In the genomic region with DNA sequence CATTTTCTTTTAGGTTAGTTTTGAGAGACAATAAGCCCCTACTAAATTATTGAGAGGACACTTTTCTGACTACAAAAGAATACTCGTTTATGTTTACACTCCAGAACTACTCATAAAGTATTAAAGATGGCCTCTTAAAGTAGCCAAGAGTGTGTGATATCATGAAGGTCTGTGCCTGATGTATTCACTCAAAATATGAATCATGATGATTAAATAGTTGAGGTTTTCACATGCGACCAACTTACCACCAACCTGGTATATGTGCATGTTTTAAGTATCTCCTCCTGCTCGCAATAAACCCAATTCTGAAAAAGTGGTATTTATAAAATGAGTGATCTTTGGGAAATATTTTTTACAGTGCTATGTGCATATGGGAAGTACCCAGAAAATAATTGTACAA, we compare ENCODE assay signal across 24 cellular contexts. TPM values are rescaled to one million over a fixed set of nuclear protein-coding genes. Genes with fewer than 3 reads are reported as not detected.
DNase-seq lines count a peak whose midpoint lies in the region; ATAC-seq, FAIRE-seq and TF ChIP-seq lines count a peak whose summit lies in the region.
"Had no signal": no experiment of that assay in that cellular context is flagged by ENCODE, and none has a peak within 500 bp of the region (broad histone marks: within the 10 kb centered on the region; RNA-seq: fewer than 3 reads in every experiment).

No MANE protein-coding gene starts in this region.

- H3K27me3 ChIP-seq in colonic mucosa (no peaks in the 10 kb centered on the region), left lung (peaks cover 4 to 14% of the 10 kb centered on the region in 2 donors)
- H3K27me3 ChIP-seq: ascending aorta; BLaER1 treated with 17β-estradiol and CSF1 and Interleukin-3, amounts not matched to agents 10 nM and 100 nM; esophagus muscularis mucosa; ovary; SJCRH30 had no signal

- H3K27me3 Mint-ChIP-seq in activated CD4-positive, alpha-beta T cell treated with anti-CD3 and anti-CD28 coated beads, Interleukin-2, amount 10 ng/mL, durations not matched to agents 24 days and 14 days: peaks cover 49% of the 10 kb centered on the region

- no peaks in the 10 kb centered on the region for H3K9me3 Mint-ChIP-seq in activated CD4-positive, alpha-beta T cell treated with anti-CD3 and anti-CD28 coated beads, Interleukin-2, amount 10 ng/mL, durations not matched to agents 24 days and 14 days
- H3K9me3 Mint-ChIP-seq: activated naive CD4-positive, alpha-beta T cell treated with anti-CD3 and anti-CD28 coated beads, Interleukin-2, amount 50 U/mL, for 24 hours; activated T-helper 1 cell treated with anti-CD3 and anti-CD28 coated beads, Interleukin-12 subunit alpha, Interleukin-12 subunit beta, Interleukin-2, Interleukin-4 antibody, amounts not matched to agents 30 ng/mL and 10 ng/mL and 1 ng/mL, durations not matched to agents 14 hours and 24 hours and 36 hours; mesothelial cell of epicardium; natural killer cell had no signal

- H3K36me3 ChIP-seq in colonic mucosa: no peaks in the 10 kb centered on the region
- no peaks in the 10 kb centered on the region for H3K36me3 ChIP-seq in left lung
- H3K36me3 ChIP-seq: ascending aorta; BLaER1 treated with 17β-estradiol and CSF1 and Interleukin-3, amounts not matched to agents 10 nM and 100 nM; esophagus muscularis mucosa; ovary; SJCRH30 had no signal

- intact Hi-C loops in colonic mucosa (cut with DNase I) (no loop called here), left lung (cut with DNase I) (no loop called here)
- intact Hi-C loops in activated CD4-positive, alpha-beta T cell treated with anti-CD3 and anti-CD28 coated beads, Interleukin-2, amount 10 ng/mL, durations not matched to agents 24 days and 14 days (cut with micrococcal nuclease): no loop called here

- DNase-seq in ELR (ENCODE audit: low read depth) (peak; percentile 31), NCI-H226 (peak; percentile 67), colonic mucosa (no peak), left lung (no peak), GM12891 (ENCODE audit: insufficient read length, low spot score) (no peak), DMS 273 (lab: John Stamatoyannopoulos, UW; ENCODE audit: unreplicated experiment) (no peak)
- no peak for DNase-seq in activated CD4-positive, alpha-beta T cell treated with anti-CD3 and anti-CD28 coated beads, Interleukin-2, amount 10 ng/mL, durations not matched to agents 24 days and 14 days
- no peak for DNase-seq in stimulated activated CD4-positive, alpha-beta T cell treated with anti-CD3 and anti-CD28 coated beads, Interleukin-4, amount 100 ng/mL, for 1 hour
- DNase-seq: activated CD4-positive, alpha-beta T cell treated with anti-CD3 and anti-CD28 coated beads for 4 hours; natural killer cell; NCI-H1105; NCI-H82; ovary; right cardiac atrium; SJCRH30; substantia nigra had no signal

- H3K36me3 Mint-ChIP-seq in activated CD4-positive, alpha-beta T cell treated with anti-CD3 and anti-CD28 coated beads, Interleukin-2, amount 10 ng/mL, durations not matched to agents 24 days and 14 days (ENCODE audit: low read depth): no peaks in the 10 kb centered on the region
- H3K36me3 Mint-ChIP-seq: activated naive CD4-positive, alpha-beta T cell treated with anti-CD3 and anti-CD28 coated beads, Interleukin-2, amount 50 U/mL, for 24 hours; mesothelial cell of epicardium; natural killer cell had no signal

- no peak overlapping the region for H3K9ac ChIP-seq in colonic mucosa (ENCODE audit: low read depth in 2 of 2, low read length in 2 of 2)
- H3K9ac ChIP-seq: BLaER1 treated with 17β-estradiol and CSF1 and Interleukin-3, amounts not matched to agents 10 nM and 100 nM had no signal

- H3K4me3 ChIP-seq in colonic mucosa (no peak overlapping the region), left lung (no peak overlapping the region)
- H3K4me3 ChIP-seq: ascending aorta; BLaER1 treated with 17β-estradiol and CSF1 and Interleukin-3, amounts not matched to agents 10 nM and 100 nM; esophagus muscularis mucosa; ovary; SJCRH30 had no signal

- H3K4me1 Mint-ChIP-seq in activated CD4-positive, alpha-beta T cell treated with anti-CD3 and anti-CD28 coated beads, Interleukin-2, amount 10 ng/mL, durations not matched to agents 24 days and 14 days: no peaks in the 10 kb centered on the region
- H3K4me1 Mint-ChIP-seq: activated naive CD4-positive, alpha-beta T cell treated with anti-CD3 and anti-CD28 coated beads, Interleukin-2, amount 50 U/mL, for 24 hours; mesothelial cell of epicardium; natural killer cell had no signal

- H3K4me1 ChIP-seq in colonic mucosa (peaks cover 6% of the 10 kb centered on the region), left lung (no peaks in the 10 kb centered on the region)
- H3K4me1 ChIP-seq: ascending aorta; BLaER1 treated with 17β-estradiol and CSF1 and Interleukin-3, amounts not matched to agents 10 nM and 100 nM; esophagus muscularis mucosa had no signal

- peak overlapping the region; percentile 54 for H3K27ac ChIP-seq in colonic mucosa
- H3K27ac ChIP-seq in left lung: no peak overlapping the region
- H3K27ac ChIP-seq: ascending aorta; BLaER1 treated with 17β-estradiol and CSF1 and Interleukin-3, amounts not matched to agents 10 nM and 100 nM; esophagus muscularis mucosa; ovary; SJCRH30 had no signal

- H3K27ac Mint-ChIP-seq in activated CD4-positive, alpha-beta T cell treated with anti-CD3 and anti-CD28 coated beads, Interleukin-2, amount 10 ng/mL, durations not matched to agents 24 days and 14 days: no peak overlapping the region
- H3K27ac Mint-ChIP-seq: activated naive CD4-positive, alpha-beta T cell treated with anti-CD3 and anti-CD28 coated beads, Interleukin-2, amount 50 U/mL, for 24 hours; activated T-helper 1 cell treated with anti-CD3 and anti-CD28 coated beads, Interleukin-12 subunit alpha, Interleukin-12 subunit beta, Interleukin-2, Interleukin-4 antibody, amounts not matched to agents 30 ng/mL and 10 ng/mL and 1 ng/mL, durations not matched to agents 14 hours and 24 hours and 36 hours; mesothelial cell of epicardium; natural killer cell had no signal

- ATAC-seq in left lung: peak; percentile 51
- ATAC-seq: natural killer cell, right cardiac atrium had no signal

- TF ChIP-seq CTCF in colonic mucosa (IDR thresholded peaks at IDR 0.05) (no peak), left lung (IDR thresholded peaks at IDR 0.05) (no peak)

- H3K4me3 Mint-ChIP-seq in activated CD4-positive, alpha-beta T cell treated with anti-CD3 and anti-CD28 coated beads, Interleukin-2, amount 10 ng/mL, durations not matched to agents 24 days and 14 days: no peak overlapping the region
- H3K4me3 Mint-ChIP-seq: activated naive CD4-positive, alpha-beta T cell treated with anti-CD3 and anti-CD28 coated beads, Interleukin-2, amount 50 U/mL, for 24 hours; activated T-helper 1 cell treated with anti-CD3 and anti-CD28 coated beads, Interleukin-12 subunit alpha, Interleukin-12 subunit beta, Interleukin-2, Interleukin-4 antibody, amounts not matched to agents 30 ng/mL and 10 ng/mL and 1 ng/mL, durations not matched to agents 14 hours and 24 hours and 36 hours; mesothelial cell of epicardium; natural killer cell had no signal

- TF ChIP-seq POLR2A in GM12891 (IDR thresholded peaks at IDR 0.05; ENCODE audit: low read depth, low read length): no peak

- H3K9me3 ChIP-seq in colonic mucosa: no peaks in the 10 kb centered on the region
- H3K9me3 ChIP-seq in left lung: no peaks in the 10 kb centered on the region
- H3K9me3 ChIP-seq: ascending aorta; BLaER1 treated with 17β-estradiol and CSF1 and Interleukin-3, amounts not matched to agents 10 nM and 100 nM; esophagus muscularis mucosa; ovary; SJCRH30 had no signal

- no peak for FAIRE-seq in GM12891 (lab: Jason Lieb, UNC)
- FAIRE-seq: G401.6 had no signal

TF ChIP-seq in GM12891, 5 proteins besides CTCF, POLR2A, EP300 and RAD21:
- TF ChIP-seq PAX5 (IDR thresholded peaks at IDR 0.05; ENCODE audit: insufficient read depth, low read length, severe bottlenecking) (no peak), POLR2AphosphoS5 (IDR thresholded peaks at IDR 0.05; ENCODE audit: low read depth, low read length) (no peak), POU2F2 (IDR thresholded peaks at IDR 0.05; ENCODE audit: low read depth, low read length) (no peak), SPI1 (IDR thresholded peaks at IDR 0.05; ENCODE audit: low read depth, low read length) (no peak), TAF1 (IDR thresholded peaks at IDR 0.05; ENCODE audit: low read depth, low read length) (no peak)

RNA-seq across cellular contexts. Expression of a gene that starts 43.9 kb away (rescaled TPM):
- total RNA-seq in colonic mucosa: 10 to 100 TPM; 12.2 to 12.8 TPM
- 1 to 10 TPM; 4.0 to 6.0 TPM for total RNA-seq in left lung
- not detected in 2 replicates for total RNA-seq in activated CD4-positive, alpha-beta T cell treated with anti-CD3 and anti-CD28 coated beads, Interleukin-2, amount 10 ng/mL, durations not matched to agents 24 days and 14 days
- 0.03 TPM for polyA plus RNA-seq in GM12891 (2012; ENCODE audit: low read depth, missing spikeins)
- total RNA-seq: activated T-helper 1 cell treated with anti-CD3 and anti-CD28 coated beads, Interleukin-12 subunit alpha, Interleukin-12 subunit beta, Interleukin-2, Interleukin-4 antibody, amounts not matched to agents 30 ng/mL and 10 ng/mL and 1 ng/mL, durations not matched to agents 14 hours and 24 hours and 36 hours; ascending aorta; natural killer cell; T-helper 1 cell treated with Interleukin-12 subunit alpha and Interleukin-12 subunit beta and Interleukin-4 antibody, amounts not matched to agents 30 ng/mL and 1 ng/mL, for 36 hours had no signal

Comparison
In these comparisons a context has a peak if more than half of its experiments do, and no peak if none do; other contexts are left out.
1. DNase-seq: peak in ELR (single experiment) and NCI-H226 (single experiment); none in colonic mucosa (single experiment), left lung (0 of 2), activated CD4-positive, alpha-beta T cell treated with anti-CD3 and anti-CD28 coated beads, Interleukin-2, amount 10 ng/mL, durations not matched to agents 24 days and 14 days (single experiment), GM12891 (single experiment), stimulated activated CD4-positive, alpha-beta T cell treated with anti-CD3 and anti-CD28 coated beads, Interleukin-4, amount 100 ng/mL, for 1 hour (single experiment) and DMS 273 (single experiment).